In genomic region chr14:44896275-44897040, GRCh38 we compare ENCODE assay signal across 8 cellular contexts.
DNase-seq lines count a peak whose midpoint lies in the region; ATAC-seq and TF ChIP-seq lines count a peak whose summit lies in the region.

No MANE protein-coding gene starts in this region.

- H3K36me3 ChIP-seq in smooth muscle cell (ENCODE audit: low read depth): no peaks in the 10 kb centered on the region

- H3K9me3 ChIP-seq in smooth muscle cell (replicated peaks; ENCODE audit: low read depth): no peaks in the 10 kb centered on the region

- H3K4me1 ChIP-seq in smooth muscle cell (ENCODE audit: low read depth): peaks cover 13% of the 10 kb centered on the region

- peak; percentile 4 for DNase-seq in M059J (ENCODE audit: low read depth)
- DNase-seq in epithelial cell of prostate (ENCODE audit: low read depth, low spot score): no peak
- no peak for DNase-seq in smooth muscle cell (lab: John Stamatoyannopoulos, UW; ENCODE audit: unreplicated experiment)
- DNase-seq in NCI-H2107 treated with DMSO at 0.1 percent for 48 hours (lab: John Stamatoyannopoulos, UW; ENCODE audit: unreplicated experiment): no peak
- no peak for DNase-seq in HK-2 (ENCODE audit: unreplicated experiment)
- DNase-seq in NCI-H748 treated with DMSO at 0.1 percent for 48 hours (lab: John Stamatoyannopoulos, UW): no peak

- H3K27ac ChIP-seq in epithelial cell of prostate (peak overlapping the region; percentile 90), smooth muscle cell (ENCODE audit: low read depth) (peak overlapping the region; percentile 97)

- H4K20me1 ChIP-seq in smooth muscle cell (ENCODE audit: low read depth): no peaks in the 10 kb centered on the region

- H3K27me3 ChIP-seq in smooth muscle cell (ENCODE audit: low read depth): no peaks in the 10 kb centered on the region

- peaks cover 9% of the 10 kb centered on the region for H3F3A ChIP-seq in smooth muscle cell (ENCODE audit: low read depth)

- H3K9ac ChIP-seq in smooth muscle cell (ENCODE audit: low read depth): peak overlapping the region; percentile 58

- no peak for TF ChIP-seq CTCF in smooth muscle cell (IDR thresholded peaks at IDR 0.05; ENCODE audit: borderline replicate concordance, insufficient read depth, poor library complexity, severe bottlenecking)

- ATAC-seq in GM19455 (IDR thresholded peaks at IDR 0.05; ENCODE audit: unreplicated experiment): peak; percentile 6
- no peak for ATAC-seq in GM21825 (IDR thresholded peaks at IDR 0.05; ENCODE audit: unreplicated experiment)

- H2AFZ ChIP-seq in smooth muscle cell (ENCODE audit: low read depth): no peak overlapping the region

- 85% methylated on average over 10 of the region's 10 CpGs for WGBS in smooth muscle cell (ENCODE audit: low lambda C conversion rate)

- H3K4me2 ChIP-seq in smooth muscle cell: peak overlapping the region; percentile 62

- no peaks in the 10 kb centered on the region for H3K79me2 ChIP-seq in smooth muscle cell (ENCODE audit: low read depth)

- H3K4me3 ChIP-seq in smooth muscle cell: peak overlapping the region; percentile 83
